In the genomic region with DNA sequence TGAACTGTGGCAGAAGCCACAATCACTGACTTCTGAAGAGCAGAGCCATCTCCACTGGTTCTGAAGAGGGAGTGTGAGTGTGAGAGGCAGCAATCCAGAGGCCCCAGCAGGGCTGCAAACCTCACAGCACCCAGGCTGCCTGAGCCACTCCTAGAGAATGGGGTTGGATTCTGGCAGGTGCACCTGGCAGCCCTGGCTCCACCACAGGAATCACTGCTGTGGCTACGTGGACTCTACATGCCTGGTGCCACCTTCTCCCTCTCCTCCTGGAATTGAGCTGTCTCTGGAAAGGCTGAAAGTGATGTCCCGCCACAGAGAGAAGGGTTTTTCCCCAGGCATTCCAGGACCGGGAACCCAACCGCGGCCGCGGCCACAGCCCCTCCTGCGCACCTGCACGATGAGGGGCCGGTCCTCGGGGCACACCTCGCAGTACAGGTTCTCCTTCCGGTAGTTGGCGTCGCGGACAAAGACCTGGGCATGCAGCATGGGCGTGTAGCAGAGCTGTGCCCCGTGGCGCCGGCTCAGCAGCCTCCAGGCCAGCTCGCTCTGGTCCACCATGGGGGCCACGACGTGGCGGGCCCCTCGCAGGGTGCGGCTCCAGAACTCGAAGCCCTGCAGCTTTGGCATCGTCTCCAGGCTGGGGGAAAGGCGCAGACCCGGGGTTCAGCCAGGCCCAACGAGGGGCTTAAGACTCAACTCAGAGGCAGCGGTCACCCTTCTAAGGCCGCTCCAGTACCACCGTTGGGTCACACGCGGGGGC, we compare ENCODE assay signal across 8 cellular contexts. TPM values are rescaled to one million over a fixed set of nuclear protein-coding genes. Genes with fewer than 3 reads are reported as not detected.
A peak's percentile ranks its signal among the peaks of the same experiment; 100 is the strongest.
DNase-seq lines count a peak whose midpoint lies in the region; ATAC-seq and TF ChIP-seq lines count a peak whose summit lies in the region.

No MANE protein-coding gene starts in this region.

- H3K27me3 ChIP-seq in SJCRH30 (no peaks in the 10 kb centered on the region), sigmoid colon (no peaks in the 10 kb centered on the region)

- H3K4me1 ChIP-seq in SJCRH30 (peaks cover 12% of the 10 kb centered on the region; the same call in 1 of the 2 replicates), sigmoid colon (peaks cover 0 to 30% (median 25%) of the 10 kb centered on the region in 4 donors)

- ATAC-seq in HG02642 (IDR thresholded peaks at IDR 0.05; ENCODE audit: poor library complexity, unreplicated experiment) (no peak), GM19023 (IDR thresholded peaks at IDR 0.05; ENCODE audit: unreplicated experiment) (no peak), GM21526 (IDR thresholded peaks at IDR 0.05; ENCODE audit: low FRiP score, unreplicated experiment) (no peak)

- H3K27ac ChIP-seq in SJCRH30 (no peak overlapping the region; the same call in 1 of the 2 replicates), sigmoid colon (peak overlapping the region; percentile 76 to 89 (median 84))

- no peak for TF ChIP-seq POLR2A in sigmoid colon (IDR thresholded peaks at IDR 0.05)

- peak overlapping the region; percentile 97 for H3K4me3 ChIP-seq in SJCRH30
- peak overlapping the region; percentile 82 for H3K4me3 ChIP-seq in fibroblast of villous mesenchyme (ENCODE audit: low read depth, low read length)
- peak overlapping the region; percentile 61 to 97 (median 88) for H3K4me3 ChIP-seq in sigmoid colon

- 10 to 38% methylated on average over 36 of the region's 36 CpGs for WGBS in sigmoid colon, 2 donors

- no peak for TF ChIP-seq EP300 in sigmoid colon (IDR thresholded peaks at IDR 0.05)

- H3K9me3 ChIP-seq in SJCRH30 (replicated peaks): no peaks in the 10 kb centered on the region
- no peaks in the 10 kb centered on the region for H3K9me3 ChIP-seq in sigmoid colon

- TF ChIP-seq CTCF in fibroblast of villous mesenchyme (IDR thresholded peaks at IDR 0.05; ENCODE audit: insufficient read depth, low read depth, low read length) (no peak), sigmoid colon (IDR thresholded peaks at IDR 0.05) (no peak)

- H3K36me3 ChIP-seq in SJCRH30 (peaks cover 18% of the 10 kb centered on the region), sigmoid colon (peaks cover 9 to 44% (median 19%) of the 10 kb centered on the region in 4 donors)

- intact Hi-C loops in sigmoid colon (cut with DNase I): loop anchor here (2.0 kb wide), 1 partner anchor 34 kb away; the partner anchor contains the start of gene FASN

- DNase-seq in NCI-H2081 (lab: John Stamatoyannopoulos, UW) (peak; percentile 48 to 67), NCI-H2081 treated with DMSO at 0.1 percent for 48 hours (lab: John Stamatoyannopoulos, UW) (no peak), SJCRH30 (no peak), fibroblast of villous mesenchyme (ENCODE audit: low read depth) (no peak), sigmoid colon (no peak)

RNA-seq across cellular contexts. Expression of gene DUS1L, which starts 1.0 kb away (rescaled TPM):
- 112 and 126 TPM in 2 replicates for total RNA-seq in SJCRH30 (2014; rRNA removed; shearing (Covaris generic))
- total RNA-seq in fibroblast of villous mesenchyme (56.1 and 64.4 TPM in 2 replicates), sigmoid colon (10 to 100 TPM; 31.3 to 71.0 (median 54.2) TPM)
- 100 to 1,000 TPM in 1 of 3 donors, 10 to 100 TPM in 2; 68.5 to 119 (median 84.2) TPM for polyA plus RNA-seq in sigmoid colon

RNA-seq across cellular contexts. Expression of gene GPS1, which starts 12.9 kb away (rescaled TPM):
- 168 and 176 TPM in 2 replicates for total RNA-seq in SJCRH30 (2014; rRNA removed; shearing (Covaris generic))
- total RNA-seq in fibroblast of villous mesenchyme (104 and 109 TPM in 2 replicates), sigmoid colon (10 to 100 TPM; 64.6 to 75.4 (median 69.8) TPM)
- polyA plus RNA-seq in sigmoid colon: 10 to 100 TPM; 67.3 to 83.6 (median 69.1) TPM

RNA-seq across cellular contexts. Expression of gene RFNG, which starts 13.0 kb away (rescaled TPM):
- 21.8 and 26.5 TPM in 2 replicates for total RNA-seq in SJCRH30 (2014; rRNA removed; shearing (Covaris generic))
- 39.6 and 47.5 TPM in 2 replicates for total RNA-seq in fibroblast of villous mesenchyme
- 10 to 100 TPM; 31.7 to 37.4 (median 33.7) TPM for total RNA-seq in sigmoid colon
- 10 to 100 TPM; 13.6 to 38.6 (median 23.4) TPM for polyA plus RNA-seq in sigmoid colon

RNA-seq across cellular contexts. Expression of gene DCXR, which starts 27.1 kb away (rescaled TPM):
- total RNA-seq in SJCRH30 (2014; rRNA removed; shearing (Covaris generic)): 110 and 112 TPM in 2 replicates
- total RNA-seq in fibroblast of villous mesenchyme: 40.6 and 51.9 TPM in 2 replicates
- 10 to 100 TPM; 44.3 to 94.8 (median 86.3) TPM for total RNA-seq in sigmoid colon
- 100 to 1,000 TPM; 130 to 163 (median 147) TPM for polyA plus RNA-seq in sigmoid colon

RNA-seq across cellular contexts. Expression of gene RAC3, which starts 33.1 kb away (rescaled TPM):
- total RNA-seq in SJCRH30 (2014; rRNA removed; shearing (Covaris generic)): 17.9 and 20.8 TPM in 2 replicates
- total RNA-seq in fibroblast of villous mesenchyme (6.4 and 9.1 TPM in 2 replicates), sigmoid colon (1 to 10 TPM in 3 of 4 donors, under 1 TPM in 1; 0.99 to 6.1 (median 2.8) TPM)
- 10 to 100 TPM in 1 of 3 donors, 1 to 10 TPM in 1, under 1 TPM in 1; 0.60 to 11.8 (median 2.8) TPM for polyA plus RNA-seq in sigmoid colon

Comparison
In these comparisons a context has a peak if more than half of its experiments do, and no peak if none do; other contexts are left out.
1. DNase-seq: peak in NCI-H2081 (2 of 2); none in NCI-H2081 treated with DMSO at 0.1 percent for 48 hours (single experiment), SJCRH30 (0 of 2), fibroblast of villous mesenchyme (single experiment) and sigmoid colon (single experiment).
2. Peak in every context shown above with its lines, with median percentiles within 50 percentile points of each other: H3K4me3 ChIP-seq.